Comparison of ENCODE assay signal across 10 cellular contexts in genomic region chr7:99313204-99313573, GRCh38. TPM values are rescaled to one million over a fixed set of nuclear protein-coding genes. Genes with fewer than 3 reads are reported as not detected.
DNase-seq lines count a peak whose midpoint lies in the region; ATAC-seq, FAIRE-seq and TF ChIP-seq lines count a peak whose summit lies in the region.
"Had no signal": no experiment of that assay in that cellular context is flagged by ENCODE, and none has a peak within 500 bp of the region (broad histone marks: within the 10 kb centered on the region; RNA-seq: fewer than 3 reads in every experiment).

No MANE protein-coding gene starts in this region.

- dilution Hi-C loops in keratinocyte (cut with MboI; ENCODE audit: extremely low pct_ligation_motif_present, low sequenced_read_pairs) = loop anchor here (25.0 kb wide), 1 partner anchor 251 kb away; no protein-coding TSS in a partner anchor

- DNase-seq in DND-41 (no peak), SK-N-MC (ENCODE audit: low read depth, low spot score) (no peak), keratinocyte (ENCODE audit: low read depth, low spot score) (no peak), DMS 273 (lab: John Stamatoyannopoulos, UW; ENCODE audit: unreplicated experiment) (no peak), NOMO-1 (lab: John Stamatoyannopoulos, UW; ENCODE audit: unreplicated experiment in 2 of 2) (no peak)

- TF ChIP-seq CTCF in DND-41 (IDR thresholded peaks at IDR 0.05; ENCODE audit: borderline replicate concordance, extremely low read depth, low read length, poor library complexity, severe bottlenecking) = no peak
- no peak for TF ChIP-seq CTCF in keratinocyte (optimal IDR thresholded peaks at IDR 0.05 in 1 of 3, IDR thresholded peaks at IDR 0.05 in 1 of 3, conservative IDR thresholded peaks at IDR 0.05 in 1 of 3; ENCODE audit: extremely low read depth in 1 of 3, insufficient read depth in 2 of 3, low read length in 3 of 3)

- ATAC-seq in DND-41 (ENCODE audit: insufficient read depth, low read depth) = peak; percentile 59
- no peak for ATAC-seq in HG03521 (IDR thresholded peaks at IDR 0.05; ENCODE audit: unreplicated experiment)
- no peak for ATAC-seq in GM18520 (IDR thresholded peaks at IDR 0.05; ENCODE audit: unreplicated experiment)

- peaks cover 6% of the 10 kb centered on the region; the same call in 1 of the 2 replicates for H3K36me3 ChIP-seq in ACC112 (ENCODE audit: insufficient read depth, low read length)
- no peaks in the 10 kb centered on the region for H3K36me3 ChIP-seq in DND-41 (ENCODE audit: insufficient read depth, low read length)
- H3K36me3 ChIP-seq in SK-N-MC (ENCODE audit: insufficient read depth, low read length) = no peaks in the 10 kb centered on the region
- peaks cover 0 to 1% of the 10 kb centered on the region in 2 experiments for H3K36me3 ChIP-seq in keratinocyte (ENCODE audit: control insufficient read depth in 2 of 2, extremely low read depth in 1 of 2, insufficient read depth in 2 of 2, low read length in 2 of 2)
- H3K36me3 ChIP-seq: cardiac muscle cell had no signal

- H3K9me3 ChIP-seq in DND-41 (ENCODE audit: insufficient read depth, low read length, severe bottlenecking) (no peaks in the 10 kb centered on the region), SK-N-MC (ENCODE audit: low read depth, low read length) (no peaks in the 10 kb centered on the region), keratinocyte (ENCODE audit: control insufficient read depth, low read depth, low read length) (peaks cover 6% of the 10 kb centered on the region)

- H3K27ac ChIP-seq in ACC112 (ENCODE audit: low read depth, low read length) (no peak overlapping the region), DND-41 (ENCODE audit: low read length) (no peak overlapping the region), SK-N-MC (no peak overlapping the region), keratinocyte (ENCODE audit: control insufficient read depth, insufficient read depth, low read length) (no peak overlapping the region)
- H3K27ac ChIP-seq: cardiac muscle cell had no signal

- H3K4me2 ChIP-seq in DND-41 (ENCODE audit: insufficient read depth, low read length) (0 out of 2 replicates have a peak overlapping the region, but pooled peaks have one; percentile 10), keratinocyte (ENCODE audit: control insufficient read depth, extremely low read depth, insufficient read depth, low read depth, low read length) (peak overlapping the region; percentile 45)

- H3K9me1 ChIP-seq in keratinocyte (ENCODE audit: control insufficient read depth, extremely low read depth, insufficient read depth, low read length) = no peaks in the 10 kb centered on the region

- H3K27me3 ChIP-seq in ACC112 (ENCODE audit: insufficient read depth, low read length) (no peaks in the 10 kb centered on the region), DND-41 (ENCODE audit: insufficient read depth, low read length, poor library complexity) (no peaks in the 10 kb centered on the region), keratinocyte (ENCODE audit: control insufficient read depth, extremely low read depth, insufficient read depth, low read length) (no peaks in the 10 kb centered on the region)
- H3K27me3 ChIP-seq: cardiac muscle cell had no signal

- H3K4me3 ChIP-seq in ACC112 (ENCODE audit: low read depth, low read length) (no peak overlapping the region), DND-41 (ENCODE audit: low read depth in 1 of 2, low read length in 2 of 2) (no peak overlapping the region), SK-N-MC (no peak overlapping the region), keratinocyte (ENCODE audit: control insufficient read depth in 2 of 3, extremely low read depth in 1 of 3, insufficient read depth in 2 of 3, low read depth in 1 of 3, low read length in 3 of 3) (no peak overlapping the region)
- H3K4me3 ChIP-seq: cardiac muscle cell, skin epidermis had no signal

- H2AFZ ChIP-seq in ACC112 (ENCODE audit: low read length, unreplicated experiment) (peak overlapping the region; percentile 1), DND-41 (ENCODE audit: low read depth, low read length) (no peak overlapping the region; the same call in 1 of the 2 replicates), keratinocyte (ENCODE audit: control insufficient read depth, low read length) (peak overlapping the region; percentile 46)

- FAIRE-seq in keratinocyte (lab: Jason Lieb, UNC) = no peak

- peaks cover 3% of the 10 kb centered on the region for H3K4me1 ChIP-seq in ACC112 (ENCODE audit: control insufficient read depth, insufficient read depth, low read length, unreplicated experiment)
- peaks cover 5% of the 10 kb centered on the region; the same call in 1 of the 2 replicates for H3K4me1 ChIP-seq in DND-41 (ENCODE audit: insufficient read depth, low read length)
- H3K4me1 ChIP-seq in keratinocyte (ENCODE audit: control insufficient read depth, extremely low read depth, insufficient read depth, low read length) = peaks cover 14% of the 10 kb centered on the region

- H4K20me1 ChIP-seq in DND-41 (ENCODE audit: insufficient read depth, low read length) (no peaks in the 10 kb centered on the region), keratinocyte (ENCODE audit: control insufficient read depth, extremely low read depth, insufficient read depth, low read length) (no peaks in the 10 kb centered on the region)

- H3K9ac ChIP-seq in DND-41 (ENCODE audit: low read depth, low read length) (no peak overlapping the region), SK-N-MC (ENCODE audit: insufficient read length) (peak overlapping the region; percentile 55), keratinocyte (ENCODE audit: control insufficient read depth, extremely low read depth, insufficient read depth, low read length) (peak overlapping the region; percentile 44)

- no peaks in the 10 kb centered on the region for H3K79me2 ChIP-seq in ACC112 (ENCODE audit: control insufficient read depth, insufficient read depth, low read length, unreplicated experiment)
- H3K79me2 ChIP-seq in DND-41 (ENCODE audit: insufficient read depth, low read length) = no peaks in the 10 kb centered on the region
- H3K79me2 ChIP-seq in keratinocyte (ENCODE audit: control insufficient read depth, insufficient read depth, low read length) = no peaks in the 10 kb centered on the region

RNA-seq across cellular contexts. Expression of gene ARPC1A, which starts 12.5 kb away (rescaled TPM):
- 123 to 265 TPM (median 133 TPM) in 3 replicates for polyA plus RNA-seq in keratinocyte
- 56.4 TPM for polyA plus RNA-seq in keratinocyte (2011; ENCODE audit: low read depth)
- polyA plus RNA-seq in keratinocyte (2011; cell fraction: cytosol; rRNA removed) = 212 and 265 TPM in 2 replicates
- 73.8 and 76.3 TPM in 2 replicates for polyA plus RNA-seq in keratinocyte (2011; cell fraction: nucleus; rRNA removed)
- polyA plus RNA-seq in keratinocyte (2012; ENCODE audit: low replicate concordance) = 226 and 237 TPM in 2 replicates
- 212 to 234 TPM (median 217 TPM) in 3 replicates for polyA minus RNA-seq in keratinocyte
- polyA minus RNA-seq in keratinocyte (2011; cell fraction: cytosol; rRNA and poly(A)+ RNA removed) = 172 TPM
- polyA minus RNA-seq in keratinocyte (2011; cell fraction: nucleus; rRNA and poly(A)+ RNA removed) = 40.4 and 47.5 TPM in 2 replicates

RNA-seq across cellular contexts. Expression of gene MYH16, which starts 40.5 kb away (rescaled TPM):
- polyA plus RNA-seq in keratinocyte = 0.55 to 2.2 TPM (median 0.69 TPM) in 3 replicates
- 1.7 TPM for polyA plus RNA-seq in keratinocyte (2011; ENCODE audit: low read depth)
- 0.84 and 1.1 TPM in 2 replicates for polyA plus RNA-seq in keratinocyte (2011; cell fraction: cytosol; rRNA removed)
- 1.8 and 2.3 TPM in 2 replicates for polyA plus RNA-seq in keratinocyte (2011; cell fraction: nucleus; rRNA removed)
- 1.3 and 3.6 TPM in 2 replicates for polyA plus RNA-seq in keratinocyte (2012; ENCODE audit: low replicate concordance)
- 0.40 to 0.77 TPM (median 0.52 TPM) in 3 replicates for polyA minus RNA-seq in keratinocyte
- polyA minus RNA-seq in keratinocyte (2011; cell fraction: cytosol; rRNA and poly(A)+ RNA removed) = not detected
- polyA minus RNA-seq in keratinocyte (2011; cell fraction: nucleus; rRNA and poly(A)+ RNA removed) = 0.11 and 0.85 TPM in 2 replicates
